In the genomic region with DNA sequence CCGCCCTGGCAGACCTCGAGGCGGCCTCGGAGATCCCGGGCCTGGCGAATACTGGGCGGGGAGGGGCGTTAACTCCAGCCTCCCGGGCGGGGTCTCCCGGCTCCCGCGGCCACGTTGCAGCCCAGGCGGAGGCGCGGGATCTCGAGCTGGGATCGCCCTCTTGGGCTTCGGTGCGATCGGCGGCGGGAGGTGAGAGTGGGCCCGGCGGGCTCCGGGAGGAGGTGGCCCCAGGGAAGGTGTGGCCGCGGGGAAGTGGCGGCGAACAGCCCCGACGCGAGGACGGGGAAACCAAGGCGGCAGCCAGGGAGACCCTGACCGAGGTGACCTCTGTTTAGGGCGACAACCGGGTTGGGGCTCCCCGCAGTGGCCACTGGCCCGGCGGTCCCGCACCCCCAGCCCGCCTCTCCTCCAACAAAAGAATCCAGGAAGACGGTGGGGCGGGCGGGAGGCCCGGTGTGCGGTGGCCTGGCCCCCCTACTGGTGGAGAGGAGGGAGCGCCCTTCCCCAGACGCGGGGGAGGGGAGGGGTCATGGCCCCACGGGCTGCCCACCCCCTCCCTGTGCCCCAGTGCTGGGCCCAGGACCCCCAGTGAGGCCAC, we compare ENCODE assay signal across 8 cellular contexts. TPM values are rescaled to one million over a fixed set of nuclear protein-coding genes. Genes with fewer than 3 reads are reported as not detected.
A peak's percentile ranks its signal among the peaks of the same experiment; 100 is the strongest.
DNase-seq lines count a peak whose midpoint lies in the region; TF ChIP-seq lines count a peak whose summit lies in the region.

A gene with protein sequence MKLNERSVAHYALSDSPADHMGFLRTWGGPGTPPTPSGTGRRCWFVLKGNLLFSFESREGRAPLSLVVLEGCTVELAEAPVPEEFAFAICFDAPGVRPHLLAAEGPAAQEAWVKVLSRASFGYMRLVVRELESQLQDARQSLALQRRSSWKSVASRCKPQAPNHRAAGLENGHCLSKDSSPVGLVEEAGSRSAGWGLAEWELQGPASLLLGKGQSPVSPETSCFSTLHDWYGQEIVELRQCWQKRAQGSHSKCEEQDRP (plus strand): TSS at position 96 of the 598 bp plus-strand sequence. CDS start 3,046 bp downstream, outside the sequence.

- H3K9me3 ChIP-seq in mesenchymal stem cell (ENCODE audit: control insufficient read depth, low read length), result no peaks in the 10 kb centered on the region

- H3K9me3 Mint-ChIP-seq in stimulated activated naive CD8-positive, alpha-beta T cell treated with anti-CD3 and anti-CD28 coated beads, Interleukin-15, Interleukin-2, amounts not matched to agents 100 ng/mL and 50 ng/mL, for 24 hours, result no peaks in the 10 kb centered on the region

- no peak within 1 kb of the TSS for H3K18ac ChIP-seq in mesenchymal stem cell (ENCODE audit: low read depth in 1 of 2, low read length in 2 of 2)

- H4K8ac ChIP-seq in mesenchymal stem cell (ENCODE audit: low read length), result peak within 1 kb of the TSS; percentile 56

- H2AK5ac ChIP-seq in mesenchymal stem cell (ENCODE audit: low read length, severe bottlenecking), result no peak within 1 kb of the TSS

- no peaks in the 10 kb centered on the region for H3K27me3 Mint-ChIP-seq in stimulated activated naive CD8-positive, alpha-beta T cell treated with anti-CD3 and anti-CD28 coated beads, Interleukin-15, Interleukin-2, amounts not matched to agents 100 ng/mL and 50 ng/mL, for 24 hours

- H3K23ac ChIP-seq in mesenchymal stem cell (ENCODE audit: low read length in 2 of 2), result no peak within 1 kb of the TSS

- H2BK12ac ChIP-seq in mesenchymal stem cell (ENCODE audit: low read length in 2 of 2), result peak within 1 kb of the TSS in 1 of 2 experiments; percentile 10

- no peak within 1 kb of the TSS for H2BK5ac ChIP-seq in mesenchymal stem cell (ENCODE audit: low read depth, low read length, poor library complexity, severe bottlenecking)

- 26% methylated on average over 23 of the region's 53 CpGs for WGBS in mesenchymal stem cell

- peak within 1 kb of the TSS; percentile 31 for H2BK15ac ChIP-seq in mesenchymal stem cell (ENCODE audit: low read depth, poor library complexity, severe bottlenecking)

- H4K91ac ChIP-seq in mesenchymal stem cell (ENCODE audit: low read length), result peak within 1 kb of the TSS; percentile 20

- H3K9ac ChIP-seq in mesenchymal stem cell (ENCODE audit: low read length), result peak within 1 kb of the TSS; percentile 94

- CTCF ChIA-PET in GM10248 (lab: Yijun Ruan, JAX), result no interaction called here

- peaks cover 0 to 28% of the 10 kb centered on the region in 2 experiments for H3K36me3 ChIP-seq in mesenchymal stem cell (ENCODE audit: control insufficient read depth in 1 of 2, insufficient read depth in 2 of 2, low read depth in 1 of 2, low read length in 2 of 2)

- H3K4me3 Mint-ChIP-seq in stimulated activated naive CD8-positive, alpha-beta T cell treated with anti-CD3 and anti-CD28 coated beads, Interleukin-15, Interleukin-2, amounts not matched to agents 100 ng/mL and 50 ng/mL, for 24 hours, result peak within 1 kb of the TSS; percentile 64

- peak; percentile 34 for TF ChIP-seq CTCF in GM10248 (IDR thresholded peaks at IDR 0.05; ENCODE audit: control extremely low read depth, extremely low read depth, low read depth, missing control alignments)

- peaks cover 3% of the 10 kb centered on the region for H3K79me1 ChIP-seq in mesenchymal stem cell (replicated peaks; ENCODE audit: low read length, poor library complexity, severe bottlenecking)

- H3K4me3 ChIP-seq in mesenchymal stem cell (ENCODE audit: insufficient read depth in 1 of 2, low read depth in 1 of 2, low read length in 2 of 2), result peak within 1 kb of the TSS in 1 of 2 experiments; percentile 82

- DNase-seq in GM10248 (ENCODE audit: extremely low spot score), result peak; percentile 42
- peak; percentile 59 for DNase-seq in activated CD4-positive, CD25-positive, alpha-beta regulatory T cell treated with anti-CD3 and anti-CD28 coated beads, Interleukin-2, amount 50 U/mL, for 72 hours
- peak in 1 of 2 donors; percentile 65 for DNase-seq in dermis microvascular lymphatic vessel endothelial cell (ENCODE audit: low read depth in 2 of 2)
- no peak for DNase-seq in mesenchymal stem cell
- no peak for DNase-seq in NCI-H82 treated with DMSO at 0.1 percent for 48 hours (lab: John Stamatoyannopoulos, UW; ENCODE audit: unreplicated experiment)
- DNase-seq in NCI-H1417 treated with DMSO at 0.1 percent for 48 hours (lab: John Stamatoyannopoulos, UW), result no peak
- DNase-seq in NCI-H1930 (lab: John Stamatoyannopoulos, UW), result no peak

- no peak within 1 kb of the TSS for H3K14ac ChIP-seq in mesenchymal stem cell (ENCODE audit: low read length in 2 of 2)

- no peak within 1 kb of the TSS for H2AFZ ChIP-seq in mesenchymal stem cell (ENCODE audit: low read depth, low read length)

- POLR2A ChIA-PET in GM10248 (lab: Yijun Ruan, JAX), result no interaction called here

- no peaks in the 10 kb centered on the region for H3K27me3 ChIP-seq in mesenchymal stem cell (ENCODE audit: control insufficient read depth in 1 of 2, insufficient read depth in 1 of 2, low read length in 2 of 2)

- no peaks in the 10 kb centered on the region for H3K36me3 Mint-ChIP-seq in stimulated activated naive CD8-positive, alpha-beta T cell treated with anti-CD3 and anti-CD28 coated beads, Interleukin-15, Interleukin-2, amounts not matched to agents 100 ng/mL and 50 ng/mL, for 24 hours (ENCODE audit: low read depth)

- H3K4ac ChIP-seq in mesenchymal stem cell (ENCODE audit: low read depth in 1 of 2, low read length in 2 of 2), result no peak within 1 kb of the TSS

- peaks cover 18% of the 10 kb centered on the region for H3K4me1 ChIP-seq in mesenchymal stem cell (ENCODE audit: control insufficient read depth, insufficient read depth, low read depth, low read length)

- peaks cover 32% of the 10 kb centered on the region for H3K4me1 Mint-ChIP-seq in stimulated activated naive CD8-positive, alpha-beta T cell treated with anti-CD3 and anti-CD28 coated beads, Interleukin-15, Interleukin-2, amounts not matched to agents 100 ng/mL and 50 ng/mL, for 24 hours (ENCODE audit: low read depth)

- no peak within 1 kb of the TSS for H3K27ac ChIP-seq in mesenchymal stem cell (ENCODE audit: low read length, poor library complexity, severe bottlenecking)

- H3K27ac Mint-ChIP-seq in stimulated activated naive CD8-positive, alpha-beta T cell treated with anti-CD3 and anti-CD28 coated beads, Interleukin-15, Interleukin-2, amounts not matched to agents 100 ng/mL and 50 ng/mL, for 24 hours, result peak within 1 kb of the TSS; percentile 67

- no peak within 1 kb of the TSS for H3K4me2 ChIP-seq in mesenchymal stem cell (ENCODE audit: low read length, poor library complexity, severe bottlenecking)

- no peak within 1 kb of the TSS for H2BK120ac ChIP-seq in mesenchymal stem cell (ENCODE audit: low read depth, low read length)

RNA-seq across cellular contexts. Expression of the gene that starts here (rescaled TPM):
- total RNA-seq in dermis microvascular lymphatic vessel endothelial cell, result 13.4 and 31.1 TPM in 2 replicates
- polyA plus RNA-seq in mesenchymal stem cell (2013, experiment 1 of 2), result 0.72 TPM
- 0.73 TPM for polyA plus RNA-seq in mesenchymal stem cell (2013, experiment 2 of 2)

Comparison
In these comparisons a context has a peak if more than half of its experiments do, and no peak if none do; other contexts are left out.
1. DNase-seq: peak in GM10248 (single experiment) and activated CD4-positive, CD25-positive, alpha-beta regulatory T cell treated with anti-CD3 and anti-CD28 coated beads, Interleukin-2, amount 50 U/mL, for 72 hours (single experiment); none in mesenchymal stem cell (single experiment), NCI-H82 treated with DMSO at 0.1 percent for 48 hours (single experiment), NCI-H1417 treated with DMSO at 0.1 percent for 48 hours (single experiment) and NCI-H1930 (0 of 2).